ENCODE assay signal across 1 cellular context in the genomic region with DNA sequence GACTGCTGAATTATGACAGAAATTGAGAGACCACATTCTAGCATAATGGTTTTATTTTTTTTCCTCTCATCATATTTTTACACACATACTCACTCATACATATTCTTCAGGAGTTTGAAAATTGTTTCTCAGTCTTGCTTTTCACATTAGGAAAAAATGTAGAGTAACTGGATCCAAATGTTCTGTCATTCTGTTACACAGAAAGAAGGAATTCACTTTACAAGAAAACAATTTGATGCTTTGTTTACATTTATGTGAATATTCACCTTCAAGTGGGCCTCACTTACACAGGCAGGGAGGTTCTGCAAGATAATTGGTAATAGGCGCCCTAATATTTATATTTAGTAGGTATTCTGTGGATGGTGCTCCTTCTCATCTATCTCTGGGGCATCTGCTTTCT.
TF ChIP-seq lines count a peak whose summit lies in the region.

No MANE protein-coding gene starts in this region.

TF ChIP-seq in A549, 52 proteins besides CTCF, POLR2A, EP300 and RAD21 (continued from another document):
- TF ChIP-seq, protein P1, sequence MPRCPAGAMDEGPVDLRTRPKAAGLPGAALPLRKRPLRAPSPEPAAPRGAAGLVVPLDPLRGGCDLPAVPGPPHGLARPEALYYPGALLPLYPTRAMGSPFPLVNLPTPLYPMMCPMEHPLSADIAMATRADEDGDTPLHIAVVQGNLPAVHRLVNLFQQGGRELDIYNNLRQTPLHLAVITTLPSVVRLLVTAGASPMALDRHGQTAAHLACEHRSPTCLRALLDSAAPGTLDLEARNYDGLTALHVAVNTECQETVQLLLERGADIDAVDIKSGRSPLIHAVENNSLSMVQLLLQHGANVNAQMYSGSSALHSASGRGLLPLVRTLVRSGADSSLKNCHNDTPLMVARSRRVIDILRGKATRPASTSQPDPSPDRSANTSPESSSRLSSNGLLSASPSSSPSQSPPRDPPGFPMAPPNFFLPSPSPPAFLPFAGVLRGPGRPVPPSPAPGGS (IDR thresholded peaks at IDR 0.05): no peak
- no peak for TF ChIP-seq RCOR1 (IDR thresholded peaks at IDR 0.05; ENCODE audit: low read depth, low read length)
